33 cellular contexts compared by ENCODE assay signal in genomic region chr10:112191791-112192190, GRCh38.
"Had no signal": no experiment of that assay in that cellular context is flagged by ENCODE, and none has a peak within 500 bp of the region (broad histone marks: within the 10 kb centered on the region; RNA-seq: fewer than 3 reads in every experiment).

No MANE protein-coding gene starts in this region.

- H3K4me1 ChIP-seq: adrenal gland, colonic mucosa, foreskin keratinocyte, gastrocnemius medialis had no signal

- H3K4me1 Mint-ChIP-seq: activated CD4-positive, alpha-beta T cell treated with anti-CD3 and anti-CD28 coated beads for 36 hours; activated CD4-positive, alpha-beta T cell treated with anti-CD3 and anti-CD28 coated beads, Interleukin-2, amount 10 ng/mL, durations not matched to agents 24 days and 14 days; activated CD8-positive, alpha-beta memory T cell treated with anti-CD3 and anti-CD28 coated beads, Interleukin-2, amount 10 ng/mL, durations not matched to agents 7 days and 5 days; activated naive CD4-positive, alpha-beta T cell treated with anti-CD3 and anti-CD28 coated beads, Interleukin-2, amount 50 U/mL, for 24 hours; activated naive CD8-positive, alpha-beta T cell treated with anti-CD3 and anti-CD28 coated beads for 36 hours; activated naive CD8-positive, alpha-beta T cell treated with anti-CD3 and anti-CD28 coated beads, Interleukin-2, amount 50 U/mL, for 24 hours had no signal

- H3K4me3 ChIP-seq: adrenal gland, body of pancreas, colonic mucosa, gastrocnemius medialis had no signal

- H3K27me3 ChIP-seq: adrenal gland, body of pancreas, colonic mucosa, foreskin keratinocyte, gastrocnemius medialis had no signal

- H3K27ac ChIP-seq: adrenal gland, colonic mucosa, epithelial cell of prostate, foreskin keratinocyte, gastrocnemius medialis had no signal

- H3K9me3 ChIP-seq: adrenal gland, body of pancreas, colonic mucosa, gastrocnemius medialis had no signal

- ATAC-seq: activated CD4-positive, alpha-beta T cell treated with anti-CD3 and anti-CD28 coated beads for 36 hours; activated CD8-positive, alpha-beta memory T cell treated with anti-CD3 and anti-CD28 coated beads, Interleukin-2, amount 10 ng/mL, durations not matched to agents 7 days and 5 days; activated CD8-positive, alpha-beta T cell treated with anti-CD3 and anti-CD28 coated beads, Interleukin-2, amount 10 ng/mL, durations not matched to agents 7 days and 5 days; activated naive CD8-positive, alpha-beta T cell treated with anti-CD3 and anti-CD28 coated beads, Interleukin-2, amount 50 U/mL, for 24 hours; body of pancreas; foreskin keratinocyte; gastrocnemius medialis had no signal

- DNase-seq: activated CD4-positive, alpha-beta memory T cell treated with anti-CD3 and anti-CD28 coated beads for 36 hours; activated CD4-positive, alpha-beta T cell treated with anti-CD3 and anti-CD28 coated beads for 36 hours; activated CD4-positive, alpha-beta T cell treated with anti-CD3 and anti-CD28 coated beads, Interleukin-2, amount 10 ng/mL, durations not matched to agents 24 days and 14 days; activated CD4-positive, CD25-positive, alpha-beta regulatory T cell; activated CD4-positive, CD25-positive, alpha-beta regulatory T cell treated with anti-CD3 and anti-CD28 coated beads, Interleukin-2, amount 50 U/mL, for 72 hours; activated CD8-positive, alpha-beta memory T cell treated with anti-CD3 and anti-CD28 coated beads, Interleukin-2, amount 10 ng/mL, durations not matched to agents 7 days and 5 days; activated CD8-positive, alpha-beta memory T cell treated with anti-CD3 and anti-CD28 coated beads, Interleukin-2, amount 50 U/mL, for 4 hours; activated CD8-positive, alpha-beta T cell treated with anti-CD3 and anti-CD28 coated beads, Interleukin-2, amount 10 ng/mL, durations not matched to agents 7 days and 5 days; activated effector memory CD4-positive, alpha-beta T cell treated with anti-CD3 and anti-CD28 coated beads, Interleukin-2, amount 50 U/mL, for 16 hours; activated naive CD4-positive, alpha-beta T cell treated with anti-CD3 and anti-CD28 coated beads for 36 hours; activated naive CD8-positive, alpha-beta T cell treated with anti-CD3 and anti-CD28 coated beads for 36 hours; activated naive CD8-positive, alpha-beta T cell treated with anti-CD3 and anti-CD28 coated beads, Interleukin-2, amount 50 U/mL, for 24 hours; activated T-cell treated with anti-CD3 and anti-CD28 coated beads, Interleukin-2, amount 50 U/mL, for 1 hour; activated T-cell treated with anti-CD3 and anti-CD28 coated beads, Interleukin-2, amount 50 U/mL, for 48 hours; amygdala; aorta; body of pancreas; central memory CD4-positive, alpha-beta T cell; cerebellar nuclear complex; colonic mucosa; effector CD8-positive, alpha-beta T cell; foreskin keratinocyte; gastrocnemius medialis; glutamatergic neuron; T-helper 1 cell; T-helper 2 cell had no signal

- H3K27ac Mint-ChIP-seq: activated CD4-positive, alpha-beta memory T cell treated with anti-CD3 and anti-CD28 coated beads for 36 hours; activated CD4-positive, alpha-beta T cell treated with anti-CD3 and anti-CD28 coated beads for 36 hours; activated CD4-positive, alpha-beta T cell treated with anti-CD3 and anti-CD28 coated beads, Interleukin-2, amount 10 ng/mL, durations not matched to agents 24 days and 14 days; activated CD8-positive, alpha-beta memory T cell treated with anti-CD3 and anti-CD28 coated beads, Interleukin-2, amount 10 ng/mL, durations not matched to agents 7 days and 5 days; activated CD8-positive, alpha-beta T cell treated with anti-CD3 and anti-CD28 coated beads, Interleukin-2, amount 10 ng/mL, durations not matched to agents 7 days and 5 days; activated naive CD4-positive, alpha-beta T cell treated with anti-CD3 and anti-CD28 coated beads for 36 hours; activated naive CD4-positive, alpha-beta T cell treated with anti-CD3 and anti-CD28 coated beads, Interleukin-2, amount 50 U/mL, for 24 hours; activated naive CD8-positive, alpha-beta T cell treated with anti-CD3 and anti-CD28 coated beads for 36 hours; activated naive CD8-positive, alpha-beta T cell treated with anti-CD3 and anti-CD28 coated beads, Interleukin-2, amount 50 U/mL, for 24 hours; activated T-helper 1 cell treated with anti-CD3 and anti-CD28 coated beads, Interleukin-12 subunit alpha, Interleukin-12 subunit beta, Interleukin-2, Interleukin-4 antibody, amounts not matched to agents 30 ng/mL and 10 ng/mL and 1 ng/mL, durations not matched to agents 14 hours and 24 hours and 36 hours; activated T-helper 2 cell treated with anti-CD3 and anti-CD28 coated beads, Interferon-gamma antibody, Interleukin-2, Interleukin-4, amounts not matched to agents 10 μg/mL and 5 μg/mL and 100 μg/mL, durations not matched to agents 14 hours and 24 hours and 36 hours had no signal

- H3K27me3 Mint-ChIP-seq: activated CD4-positive, alpha-beta T cell treated with anti-CD3 and anti-CD28 coated beads for 36 hours; activated naive CD8-positive, alpha-beta T cell treated with anti-CD3 and anti-CD28 coated beads for 36 hours had no signal

- H3K36me3 ChIP-seq: adrenal gland, colonic mucosa, gastrocnemius medialis had no signal

- H3K36me3 Mint-ChIP-seq: activated CD4-positive, alpha-beta memory T cell treated with anti-CD3 and anti-CD28 coated beads for 36 hours; activated naive CD4-positive, alpha-beta T cell treated with anti-CD3 and anti-CD28 coated beads, Interleukin-2, amount 50 U/mL, for 24 hours; activated naive CD8-positive, alpha-beta T cell treated with anti-CD3 and anti-CD28 coated beads for 36 hours had no signal

- FAIRE-seq: endometrium, endothelial cell of umbilical vein had no signal

- H3K4me3 Mint-ChIP-seq: activated CD4-positive, alpha-beta memory T cell treated with anti-CD3 and anti-CD28 coated beads for 36 hours; activated CD4-positive, alpha-beta T cell treated with anti-CD3 and anti-CD28 coated beads for 36 hours; activated CD4-positive, alpha-beta T cell treated with anti-CD3 and anti-CD28 coated beads, Interleukin-2, amount 10 ng/mL, durations not matched to agents 24 days and 14 days; activated CD8-positive, alpha-beta memory T cell treated with anti-CD3 and anti-CD28 coated beads, Interleukin-2, amount 10 ng/mL, durations not matched to agents 7 days and 5 days; activated CD8-positive, alpha-beta T cell treated with anti-CD3 and anti-CD28 coated beads, Interleukin-2, amount 10 ng/mL, durations not matched to agents 7 days and 5 days; activated naive CD4-positive, alpha-beta T cell treated with anti-CD3 and anti-CD28 coated beads for 36 hours; activated naive CD4-positive, alpha-beta T cell treated with anti-CD3 and anti-CD28 coated beads, Interleukin-2, amount 50 U/mL, for 24 hours; activated naive CD8-positive, alpha-beta T cell treated with anti-CD3 and anti-CD28 coated beads for 36 hours; activated naive CD8-positive, alpha-beta T cell treated with anti-CD3 and anti-CD28 coated beads, Interleukin-2, amount 50 U/mL, for 24 hours; activated T-helper 1 cell treated with anti-CD3 and anti-CD28 coated beads, Interleukin-12 subunit alpha, Interleukin-12 subunit beta, Interleukin-2, Interleukin-4 antibody, amounts not matched to agents 30 ng/mL and 10 ng/mL and 1 ng/mL, durations not matched to agents 14 hours and 24 hours and 36 hours had no signal
